17 cellular contexts compared by ENCODE assay signal in the genomic region with DNA sequence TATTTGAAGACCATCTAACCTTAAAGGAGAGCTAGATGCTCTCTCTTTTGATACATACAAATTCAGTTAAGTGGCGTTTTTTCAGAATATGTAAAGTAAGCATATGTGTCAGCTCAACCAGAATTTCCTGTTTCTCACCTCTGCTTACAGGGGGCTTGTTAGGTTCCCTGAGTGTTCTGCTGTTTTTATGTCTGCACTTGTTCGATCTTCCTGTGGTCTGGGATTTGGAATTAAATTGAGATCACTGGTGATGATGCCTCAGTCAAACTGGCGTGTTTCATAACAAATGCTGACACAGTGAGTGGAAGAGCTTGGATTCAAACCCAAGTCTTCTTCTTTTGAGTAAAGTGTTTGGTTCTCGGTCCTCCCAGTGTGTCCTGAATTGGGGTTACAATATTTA.
A peak's percentile ranks its signal among the peaks of the same experiment; 100 is the strongest.
DNase-seq lines count a peak whose midpoint lies in the region; ATAC-seq, FAIRE-seq and TF ChIP-seq lines count a peak whose summit lies in the region.
"Had no signal": no experiment of that assay in that cellular context is flagged by ENCODE, and none has a peak within 500 bp of the region (broad histone marks: within the 10 kb centered on the region; RNA-seq: fewer than 3 reads in every experiment).

No MANE protein-coding gene starts in this region.

- H3K9ac ChIP-seq in DND-41 (ENCODE audit: low read depth, low read length) (no peak overlapping the region), keratinocyte (ENCODE audit: control insufficient read depth, extremely low read depth, insufficient read depth, low read length) (no peak overlapping the region)

- peak overlapping the region; percentile 14; the same call in 1 of the 2 replicates for H3K4me2 ChIP-seq in DND-41 (ENCODE audit: insufficient read depth, low read length)
- H3K4me2 ChIP-seq in keratinocyte (ENCODE audit: control insufficient read depth, extremely low read depth, insufficient read depth, low read depth, low read length) = no peak overlapping the region
- H3K4me2 ChIP-seq: GM23338 had no signal

- FAIRE-seq in keratinocyte (lab: Jason Lieb, UNC) = peak; percentile 39
- FAIRE-seq: G401.6, GM12892 had no signal

- H4K20me1 ChIP-seq in DND-41 (ENCODE audit: insufficient read depth, low read length) (no peaks in the 10 kb centered on the region), keratinocyte (ENCODE audit: control insufficient read depth, extremely low read depth, insufficient read depth, low read length) (no peaks in the 10 kb centered on the region)

- H3K27me3 Mint-ChIP-seq in naive thymus-derived CD8-positive, alpha-beta T cell = peaks cover 1 to 9% (median 5%) of the 10 kb centered on the region in 5 donors
- H3K27me3 Mint-ChIP-seq: CD4-positive, alpha-beta memory T cell had no signal

- POLR2A ChIA-PET in naive thymus-derived CD8-positive, alpha-beta T cell (lab: Charles Lee) = no interaction called here

- H3K27ac ChIP-seq in DND-41 (ENCODE audit: low read length) (peak overlapping the region; percentile 59), keratinocyte (ENCODE audit: control insufficient read depth, insufficient read depth, low read length) (no peak overlapping the region)

- H3K27me3 ChIP-seq in DND-41 (ENCODE audit: insufficient read depth, low read length, poor library complexity) (no peaks in the 10 kb centered on the region), keratinocyte (ENCODE audit: control insufficient read depth, extremely low read depth, insufficient read depth, low read length) (no peaks in the 10 kb centered on the region)

- peak; percentile 63 for ATAC-seq in DND-41 (ENCODE audit: insufficient read depth, low read depth)
- no peak for ATAC-seq in naive thymus-derived CD8-positive, alpha-beta T cell
- ATAC-seq: GM23338, HCT116 had no signal

- H3K27ac Mint-ChIP-seq in naive thymus-derived CD8-positive, alpha-beta T cell = no peak overlapping the region
- H3K27ac Mint-ChIP-seq: GM23338, H9 had no signal

- dilution Hi-C loops in keratinocyte (cut with MboI; ENCODE audit: extremely low pct_ligation_motif_present, low sequenced_read_pairs) = no loop called here

- no peak for TF ChIP-seq CTCF in DND-41 (IDR thresholded peaks at IDR 0.05; ENCODE audit: borderline replicate concordance, extremely low read depth, low read length, poor library complexity, severe bottlenecking)
- no peak for TF ChIP-seq CTCF in epithelial cell of esophagus (IDR thresholded peaks at IDR 0.05; ENCODE audit: insufficient read depth, low read depth, low read length, missing control alignments)
- no peak for TF ChIP-seq CTCF in keratinocyte (optimal IDR thresholded peaks at IDR 0.05 in 1 of 3, IDR thresholded peaks at IDR 0.05 in 1 of 3, conservative IDR thresholded peaks at IDR 0.05 in 1 of 3; ENCODE audit: extremely low read depth in 1 of 3, insufficient read depth in 2 of 3, low read length in 3 of 3)

- H3K4me1 ChIP-seq in DND-41 (ENCODE audit: insufficient read depth, low read length) = peaks cover 49% of the 10 kb centered on the region
- H3K4me1 ChIP-seq in keratinocyte (ENCODE audit: control insufficient read depth, extremely low read depth, insufficient read depth, low read length) = peaks cover 18% of the 10 kb centered on the region

- no peaks in the 10 kb centered on the region for H3K9me1 ChIP-seq in keratinocyte (ENCODE audit: control insufficient read depth, extremely low read depth, insufficient read depth, low read length)

- no peak overlapping the region; the same call in 1 of the 2 replicates for H2AFZ ChIP-seq in DND-41 (ENCODE audit: low read depth, low read length)
- no peak overlapping the region for H2AFZ ChIP-seq in keratinocyte (ENCODE audit: control insufficient read depth, low read length)
- H2AFZ ChIP-seq: GM23338 had no signal

- H3K9me3 ChIP-seq in DND-41 (ENCODE audit: insufficient read depth, low read length, severe bottlenecking) = peaks cover 3% of the 10 kb centered on the region
- H3K9me3 ChIP-seq in keratinocyte (ENCODE audit: control insufficient read depth, low read depth, low read length) = no peaks in the 10 kb centered on the region

- H3K36me3 ChIP-seq in DND-41 (ENCODE audit: insufficient read depth, low read length) (no peaks in the 10 kb centered on the region), keratinocyte (ENCODE audit: control insufficient read depth in 2 of 2, extremely low read depth in 1 of 2, insufficient read depth in 2 of 2, low read length in 2 of 2) (no peaks in the 10 kb centered on the region)

- DNase-seq in DND-41 (peak; percentile 56), ELR (ENCODE audit: low read depth) (peak; percentile 5), epithelial cell of esophagus (ENCODE audit: low read depth) (peak; percentile 81), keratinocyte (ENCODE audit: low read depth, low spot score) (no peak), globus pallidus (ENCODE audit: low spot score) (no peak), amygdala (lab: John Stamatoyannopoulos, UW) (no peak)
- no peak for DNase-seq in naive thymus-derived CD8-positive, alpha-beta T cell
- DNase-seq: C1 segment of cervical spinal cord; Calu3; CD4-positive, alpha-beta memory T cell; COR-L47; DMS79; H9 had no signal

- H3K9me3 Mint-ChIP-seq in naive thymus-derived CD8-positive, alpha-beta T cell = peaks cover 0 to 3% (median 0%) of the 10 kb centered on the region in 9 donors
- H3K9me3 Mint-ChIP-seq: GM23338, H9 had no signal

- H3K79me2 ChIP-seq in DND-41 (ENCODE audit: insufficient read depth, low read length) = no peaks in the 10 kb centered on the region
- no peaks in the 10 kb centered on the region for H3K79me2 ChIP-seq in keratinocyte (ENCODE audit: control insufficient read depth, insufficient read depth, low read length)

- H3K4me3 ChIP-seq in DND-41 (ENCODE audit: low read depth in 1 of 2, low read length in 2 of 2) (no peak overlapping the region), epithelial cell of esophagus (ENCODE audit: low read length) (no peak overlapping the region), keratinocyte (ENCODE audit: control insufficient read depth in 2 of 3, extremely low read depth in 1 of 3, insufficient read depth in 2 of 3, low read depth in 1 of 3, low read length in 3 of 3) (no peak overlapping the region)
- H3K4me3 ChIP-seq: GM23338 had no signal

- no peak overlapping the region for H3K4me3 Mint-ChIP-seq in naive thymus-derived CD8-positive, alpha-beta T cell
- H3K4me3 Mint-ChIP-seq: CD4-positive, alpha-beta memory T cell; GM23338; H9 had no signal

- H3K36me3 Mint-ChIP-seq in naive thymus-derived CD8-positive, alpha-beta T cell = no peaks in the 10 kb centered on the region
- H3K36me3 Mint-ChIP-seq: CD4-positive, alpha-beta memory T cell had no signal

- H3K4me1 Mint-ChIP-seq in naive thymus-derived CD8-positive, alpha-beta T cell = peaks cover 0 to 6% (median 0%) of the 10 kb centered on the region in 4 donors

Comparison
In these comparisons a context has a peak if more than half of its experiments do, and no peak if none do; other contexts are left out.
1. DNase-seq: peak in DND-41 (single experiment), ELR (single experiment) and epithelial cell of esophagus (single experiment); none in keratinocyte (single experiment), globus pallidus (single experiment), naive thymus-derived CD8-positive, alpha-beta T cell (0 of 10) and amygdala (0 of 56).